ENCODE assay signal across 20 cellular contexts in the genomic region with DNA sequence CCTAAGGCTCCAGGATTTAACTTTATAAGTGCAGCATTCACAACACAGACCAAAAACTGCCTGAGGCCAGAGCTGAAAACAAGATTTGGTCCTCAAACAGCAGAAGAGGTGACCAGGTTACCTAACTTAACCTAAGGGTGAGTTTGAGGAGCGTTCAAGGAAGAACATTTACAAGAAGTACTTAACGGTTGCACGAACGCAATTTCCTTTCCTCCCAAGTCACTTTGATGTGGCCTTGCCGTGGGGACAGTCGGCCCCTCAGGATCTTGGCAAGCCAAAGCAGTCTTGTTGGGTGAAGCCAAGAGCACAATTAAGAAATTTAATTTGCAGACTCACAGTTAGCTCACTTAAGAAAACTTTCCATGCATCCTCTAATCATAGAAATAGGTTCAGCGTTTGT.
DNase-seq lines count a peak whose midpoint lies in the region; ATAC-seq lines count a peak whose summit lies in the region.
"Had no signal": no experiment of that assay in that cellular context is flagged by ENCODE, and none has a peak within 500 bp of the region (broad histone marks: within the 10 kb centered on the region; RNA-seq: fewer than 3 reads in every experiment).

No MANE protein-coding gene starts in this region.

- H3K4me1 Mint-ChIP-seq in activated CD8-positive, alpha-beta memory T cell treated with anti-CD3 and anti-CD28 coated beads, Interleukin-2, amount 10 ng/mL, durations not matched to agents 7 days and 5 days = peaks cover 29% of the 10 kb centered on the region
- peaks cover 28% of the 10 kb centered on the region for H3K4me1 Mint-ChIP-seq in activated T-helper 1 cell treated with anti-CD3 and anti-CD28 coated beads, Interleukin-12 subunit alpha, Interleukin-12 subunit beta, Interleukin-2, Interleukin-4 antibody, amounts not matched to agents 30 ng/mL and 10 ng/mL and 1 ng/mL, durations not matched to agents 14 hours and 24 hours and 36 hours (ENCODE audit: low read depth)
- H3K4me1 Mint-ChIP-seq: stimulated activated memory B cell treated with anti-CD40 and anti-IgM and Interleukin-4, amounts not matched to agents 10 μg/mL and 1 μg/mL and 100 μg/mL, for 72 hours had no signal

- H3K27ac Mint-ChIP-seq in activated CD8-positive, alpha-beta memory T cell treated with anti-CD3 and anti-CD28 coated beads, Interleukin-2, amount 10 ng/mL, durations not matched to agents 7 days and 5 days = peak overlapping the region; percentile 84
- H3K27ac Mint-ChIP-seq in activated T-helper 1 cell treated with anti-CD3 and anti-CD28 coated beads, Interleukin-12 subunit alpha, Interleukin-12 subunit beta, Interleukin-2, Interleukin-4 antibody, amounts not matched to agents 30 ng/mL and 10 ng/mL and 1 ng/mL, durations not matched to agents 14 hours and 24 hours and 36 hours = peak overlapping the region; percentile 82
- H3K27ac Mint-ChIP-seq: nephron; stimulated activated memory B cell treated with anti-CD40 and anti-IgM and Interleukin-4, amounts not matched to agents 10 μg/mL and 1 μg/mL and 100 μg/mL, for 72 hours had no signal

- peak; percentile 59 for DNase-seq in activated CD8-positive, alpha-beta memory T cell treated with anti-CD3 and anti-CD28 coated beads, Interleukin-2, amount 10 ng/mL, durations not matched to agents 7 days and 5 days
- no peak for DNase-seq in activated CD8-positive, alpha-beta memory T cell treated with anti-CD3 and anti-CD28 coated beads, Interleukin-2, amount 50 U/mL, for 48 hours
- DNase-seq in NOMO-1 treated with dmso at 0.1 percent for 144 hours (lab: John Stamatoyannopoulos, UW; ENCODE audit: unreplicated experiment) (peak; percentile 3), posterior vena cava (ENCODE audit: low spot score) (peak; percentile 11), OCI-M2 (lab: John Stamatoyannopoulos, UW; ENCODE audit: unreplicated experiment) (no peak)
- peak; percentile 13 for DNase-seq in activated T-helper 1 cell treated with anti-CD3 and anti-CD28 coated beads, Interleukin-12 subunit alpha, Interleukin-12 subunit beta, Interleukin-2, Interleukin-4 antibody, amounts not matched to agents 30 ng/mL and 10 ng/mL and 1 ng/mL, durations not matched to agents 14 hours and 24 hours and 36 hours (ENCODE audit: low spot score)
- DNase-seq: C1 segment of cervical spinal cord; cortex of kidney; NCI-H1105; NCI-H446 treated with DMSO at 0.1 percent for 48 hours; NK-92 treated with Interleukin-12 subunit alpha and Interleukin-12 subunit beta, amount 100 ng/mL, for 24 hours; pancreas; sigmoid colon had no signal

- CTCF ChIA-PET in activated CD8-positive, alpha-beta memory T cell treated with anti-CD3 and anti-CD28 coated beads, Interleukin-2, amount 10 ng/mL, durations not matched to agents 7 days and 5 days (lab: Charles Lee) = interaction anchor here (1.1 to 2.1 kb wide), 3 partner anchors 17 to 141 kb away, joined by 3 to 7 read pairs (median 4); no protein-coding TSS in a partner anchor

- peak; percentile 30 for ATAC-seq in activated CD8-positive, alpha-beta memory T cell treated with anti-CD3 and anti-CD28 coated beads, Interleukin-2, amount 10 ng/mL, durations not matched to agents 7 days and 5 days
- ATAC-seq in GM21825 (IDR thresholded peaks at IDR 0.05; ENCODE audit: unreplicated experiment) (no peak), HG02798 (IDR thresholded peaks at IDR 0.05; ENCODE audit: poor library complexity, unreplicated experiment) (no peak)
- ATAC-seq: A549; K562; left lobe of liver; pancreas; stimulated activated memory B cell treated with anti-CD40 and anti-IgM and Interleukin-4, amounts not matched to agents 10 μg/mL and 1 μg/mL and 100 μg/mL, for 72 hours had no signal

- H3K4me3 Mint-ChIP-seq in activated CD8-positive, alpha-beta memory T cell treated with anti-CD3 and anti-CD28 coated beads, Interleukin-2, amount 10 ng/mL, durations not matched to agents 7 days and 5 days = no peak overlapping the region
- H3K4me3 Mint-ChIP-seq in activated T-helper 1 cell treated with anti-CD3 and anti-CD28 coated beads, Interleukin-12 subunit alpha, Interleukin-12 subunit beta, Interleukin-2, Interleukin-4 antibody, amounts not matched to agents 30 ng/mL and 10 ng/mL and 1 ng/mL, durations not matched to agents 14 hours and 24 hours and 36 hours = peak overlapping the region; percentile 63
- H3K4me3 Mint-ChIP-seq: nephron; stimulated activated memory B cell treated with anti-CD40 and anti-IgM and Interleukin-4, amounts not matched to agents 10 μg/mL and 1 μg/mL and 100 μg/mL, for 72 hours had no signal

- peaks cover 6% of the 10 kb centered on the region for H3K27me3 Mint-ChIP-seq in activated CD8-positive, alpha-beta memory T cell treated with anti-CD3 and anti-CD28 coated beads, Interleukin-2, amount 10 ng/mL, durations not matched to agents 7 days and 5 days
- no peaks in the 10 kb centered on the region for H3K27me3 Mint-ChIP-seq in activated T-helper 1 cell treated with anti-CD3 and anti-CD28 coated beads, Interleukin-12 subunit alpha, Interleukin-12 subunit beta, Interleukin-2, Interleukin-4 antibody, amounts not matched to agents 30 ng/mL and 10 ng/mL and 1 ng/mL, durations not matched to agents 14 hours and 24 hours and 36 hours (ENCODE audit: insufficient read depth)

- intact Hi-C loops in activated T-helper 1 cell treated with anti-CD3 and anti-CD28 coated beads, Interleukin-12 subunit alpha, Interleukin-12 subunit beta, Interleukin-2, Interleukin-4 antibody, amounts not matched to agents 30 ng/mL and 10 ng/mL and 1 ng/mL, durations not matched to agents 14 hours and 24 hours and 36 hours (cut with micrococcal nuclease) = no loop called here
- intact Hi-C loops in posterior vena cava (cut with DNase I) = no loop called here

- peaks cover 6% of the 10 kb centered on the region for H3K36me3 Mint-ChIP-seq in activated CD8-positive, alpha-beta memory T cell treated with anti-CD3 and anti-CD28 coated beads, Interleukin-2, amount 10 ng/mL, durations not matched to agents 7 days and 5 days
- no peaks in the 10 kb centered on the region for H3K36me3 Mint-ChIP-seq in activated T-helper 1 cell treated with anti-CD3 and anti-CD28 coated beads, Interleukin-12 subunit alpha, Interleukin-12 subunit beta, Interleukin-2, Interleukin-4 antibody, amounts not matched to agents 30 ng/mL and 10 ng/mL and 1 ng/mL, durations not matched to agents 14 hours and 24 hours and 36 hours (ENCODE audit: low read depth)
- H3K36me3 Mint-ChIP-seq: stimulated activated memory B cell treated with anti-CD40 and anti-IgM and Interleukin-4, amounts not matched to agents 10 μg/mL and 1 μg/mL and 100 μg/mL, for 72 hours had no signal

- H3K9me3 Mint-ChIP-seq in activated CD8-positive, alpha-beta memory T cell treated with anti-CD3 and anti-CD28 coated beads, Interleukin-2, amount 10 ng/mL, durations not matched to agents 7 days and 5 days (ENCODE audit: low read depth) = peaks cover 2% of the 10 kb centered on the region
- H3K9me3 Mint-ChIP-seq in activated T-helper 1 cell treated with anti-CD3 and anti-CD28 coated beads, Interleukin-12 subunit alpha, Interleukin-12 subunit beta, Interleukin-2, Interleukin-4 antibody, amounts not matched to agents 30 ng/mL and 10 ng/mL and 1 ng/mL, durations not matched to agents 14 hours and 24 hours and 36 hours = no peaks in the 10 kb centered on the region
- H3K9me3 Mint-ChIP-seq: nephron; stimulated activated memory B cell treated with anti-CD40 and anti-IgM and Interleukin-4, amounts not matched to agents 10 μg/mL and 1 μg/mL and 100 μg/mL, for 72 hours had no signal

Comparison
In these comparisons a context has a peak if more than half of its experiments do, and no peak if none do; other contexts are left out.
1. DNase-seq: peak in activated CD8-positive, alpha-beta memory T cell treated with anti-CD3 and anti-CD28 coated beads, Interleukin-2, amount 10 ng/mL, durations not matched to agents 7 days and 5 days (single experiment), NOMO-1 treated with dmso at 0.1 percent for 144 hours (single experiment), activated T-helper 1 cell treated with anti-CD3 and anti-CD28 coated beads, Interleukin-12 subunit alpha, Interleukin-12 subunit beta, Interleukin-2, Interleukin-4 antibody, amounts not matched to agents 30 ng/mL and 10 ng/mL and 1 ng/mL, durations not matched to agents 14 hours and 24 hours and 36 hours (single experiment) and posterior vena cava (single experiment); none in activated CD8-positive, alpha-beta memory T cell treated with anti-CD3 and anti-CD28 coated beads, Interleukin-2, amount 50 U/mL, for 48 hours (single experiment) and OCI-M2 (single experiment).